In the genomic region with DNA sequence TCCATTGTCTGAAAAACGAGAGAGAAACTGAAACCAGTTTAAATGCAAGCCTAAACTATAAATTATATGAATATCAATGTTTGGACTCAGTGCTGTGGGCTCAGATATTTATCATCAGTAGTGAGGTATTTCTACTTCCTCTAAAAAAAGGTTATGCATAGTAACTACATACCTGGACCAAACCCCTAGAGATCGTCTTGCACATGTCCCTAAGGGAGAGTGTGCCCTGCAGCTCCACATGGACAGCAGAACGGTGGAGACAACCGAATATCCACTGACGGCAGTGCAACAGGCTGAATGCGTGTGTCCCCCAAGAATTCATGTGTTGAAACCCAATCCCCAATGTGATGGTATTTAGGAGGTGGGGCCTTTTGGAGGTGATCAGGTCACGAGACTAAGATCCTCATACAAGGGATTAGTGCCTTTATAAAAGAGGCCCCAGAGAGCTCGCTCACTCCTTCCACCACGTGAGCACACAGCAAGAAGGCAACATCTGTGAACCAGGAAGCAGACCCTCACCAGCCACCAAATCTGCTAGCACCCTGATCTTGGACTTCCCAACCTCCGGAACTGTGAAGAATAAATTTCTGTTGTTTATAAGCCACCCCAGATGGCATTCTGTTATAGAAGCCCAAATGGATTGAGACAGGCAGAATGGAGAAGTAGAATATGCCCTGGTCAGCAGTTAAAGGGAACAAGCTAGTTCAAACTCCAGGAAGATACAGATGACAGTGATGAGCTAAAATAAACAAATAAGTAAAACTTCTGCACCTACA, we compare ENCODE assay signal across 17 cellular contexts.
DNase-seq lines count a peak whose midpoint lies in the region; ATAC-seq and TF ChIP-seq lines count a peak whose summit lies in the region.
"Had no signal": no experiment of that assay in that cellular context is flagged by ENCODE, and none has a peak within 500 bp of the region (broad histone marks: within the 10 kb centered on the region; RNA-seq: fewer than 3 reads in every experiment).

No MANE protein-coding gene starts in this region.

- peaks cover 74% of the 10 kb centered on the region for H3K4me1 ChIP-seq in DOHH2 (ENCODE audit: control insufficient read depth, low read length)
- H3K4me1 ChIP-seq in naive thymus-derived CD4-positive, alpha-beta T cell (ENCODE audit: control insufficient read depth in 2 of 2, insufficient read depth in 2 of 2, low read length in 2 of 2) = no peaks in the 10 kb centered on the region

- H3K4me1 Mint-ChIP-seq in naive thymus-derived CD4-positive, alpha-beta T cell = peaks cover 0 to 13% (median 0%) of the 10 kb centered on the region in 7 donors

- no peak for DNase-seq in naive thymus-derived CD4-positive, alpha-beta T cell
- DNase-seq in activated T-cell treated with anti-CD3 and anti-CD28 coated beads, Interleukin-2, amount 50 U/mL, for 1 hour = no peak
- DNase-seq: activated gamma-delta T cell, aorta, Karpas-422, left cardiac atrium, NCI-H187, NCI-H526 treated with DMSO at 0.1 percent for 48 hours, posterior cingulate gyrus, thyroid gland had no signal

- CTCF ChIA-PET in naive thymus-derived CD4-positive, alpha-beta T cell (lab: Charles Lee) = no interaction called here

- TF ChIP-seq CTCF in DOHH2 (IDR thresholded peaks at IDR 0.05; ENCODE audit: low read depth, low read length, poor library complexity, severe bottlenecking) (no peak), SU-DHL-6 (IDR thresholded peaks at IDR 0.05; ENCODE audit: insufficient read depth, low read length, poor library complexity, severe bottlenecking) (no peak)

- H3K27ac ChIP-seq in DOHH2 (ENCODE audit: low read depth, low read length) = peak overlapping the region; percentile 35
- H3K27ac ChIP-seq in KOPT-K1 (ENCODE audit: low read depth, low read length, poor library complexity, severe bottlenecking) = peak overlapping the region; percentile 65
- no peak overlapping the region for H3K27ac ChIP-seq in SU-DHL-6 (ENCODE audit: low read depth, low read length)
- no peak overlapping the region for H3K27ac ChIP-seq in naive thymus-derived CD4-positive, alpha-beta T cell (ENCODE audit: low read depth, low read length)
- H3K27ac ChIP-seq: C4-2B had no signal

- H3K9me2 ChIP-seq in DOHH2 (replicated peaks; ENCODE audit: control insufficient read depth, low read length) (no peaks in the 10 kb centered on the region), SU-DHL-6 (replicated peaks; ENCODE audit: insufficient read depth, low read length) (no peaks in the 10 kb centered on the region)

- H3K27me3 ChIP-seq in DOHH2 (ENCODE audit: control insufficient read depth, low read length) (no peaks in the 10 kb centered on the region), SU-DHL-6 (ENCODE audit: low read length) (no peaks in the 10 kb centered on the region)
- no peaks in the 10 kb centered on the region for H3K27me3 ChIP-seq in naive thymus-derived CD4-positive, alpha-beta T cell (ENCODE audit: control insufficient read depth in 2 of 2, insufficient read depth in 2 of 2, low read length in 2 of 2)
- H3K27me3 ChIP-seq: thyroid gland had no signal

- peak overlapping the region; percentile 32 for H2AFZ ChIP-seq in SU-DHL-6 (ENCODE audit: low read depth, low read length, severe bottlenecking)

- H3K4me2 ChIP-seq in DOHH2 (ENCODE audit: low read length) (peak overlapping the region; percentile 58), SU-DHL-6 (ENCODE audit: low read depth, low read length, poor library complexity, severe bottlenecking) (peak overlapping the region; percentile 28)
- H3K4me2 ChIP-seq: smooth muscle cell had no signal

- no peaks in the 10 kb centered on the region for H3K36me3 ChIP-seq in DOHH2 (ENCODE audit: control insufficient read depth, low read length)
- H3K36me3 ChIP-seq in KOPT-K1 (ENCODE audit: insufficient read depth, low read length) = no peaks in the 10 kb centered on the region
- no peaks in the 10 kb centered on the region for H3K36me3 ChIP-seq in SU-DHL-6 (ENCODE audit: low read length)
- no peaks in the 10 kb centered on the region for H3K36me3 ChIP-seq in naive thymus-derived CD4-positive, alpha-beta T cell (ENCODE audit: control insufficient read depth in 2 of 3, insufficient read depth in 3 of 3, low read length in 3 of 3)
- H3K36me3 ChIP-seq: thyroid gland had no signal

- H3K4me3 ChIP-seq in DOHH2 (ENCODE audit: low read length) (peak overlapping the region; percentile 43), SU-DHL-6 (ENCODE audit: insufficient read depth, low read length, poor library complexity, severe bottlenecking) (no peak overlapping the region)
- no peak overlapping the region for H3K4me3 ChIP-seq in naive thymus-derived CD4-positive, alpha-beta T cell (ENCODE audit: low read length)
- H3K4me3 ChIP-seq: smooth muscle cell, thyroid gland had no signal

- POLR2A ChIA-PET in naive thymus-derived CD4-positive, alpha-beta T cell (lab: Charles Lee) = no interaction called here

- H3K4me3 Mint-ChIP-seq in naive thymus-derived CD4-positive, alpha-beta T cell = no peak overlapping the region

- intact Hi-C loops in naive thymus-derived CD4-positive, alpha-beta T cell (cut with micrococcal nuclease) = no loop called here

- H3K36me3 Mint-ChIP-seq in naive thymus-derived CD4-positive, alpha-beta T cell = peaks cover 0 to 4% (median 0%) of the 10 kb centered on the region in 5 donors

- no peak overlapping the region for H3K27ac Mint-ChIP-seq in naive thymus-derived CD4-positive, alpha-beta T cell

- no peaks in the 10 kb centered on the region for H3K9me3 ChIP-seq in DOHH2 (ENCODE audit: control insufficient read depth, insufficient read depth, low read length)
- no peaks in the 10 kb centered on the region for H3K9me3 ChIP-seq in KOPT-K1 (ENCODE audit: insufficient read depth, low read length, poor library complexity, severe bottlenecking)
- no peaks in the 10 kb centered on the region for H3K9me3 ChIP-seq in SU-DHL-6 (ENCODE audit: insufficient read depth, low read length)
- no peaks in the 10 kb centered on the region for H3K9me3 ChIP-seq in naive thymus-derived CD4-positive, alpha-beta T cell (ENCODE audit: control insufficient read depth in 2 of 3, low read length in 3 of 3)
- H3K9me3 ChIP-seq: thyroid gland had no signal

- H3K79me2 ChIP-seq in DOHH2 (ENCODE audit: control insufficient read depth, low read length) (no peaks in the 10 kb centered on the region), SU-DHL-6 (ENCODE audit: insufficient read depth, low read length) (no peaks in the 10 kb centered on the region)

- H4K20me1 ChIP-seq in DOHH2 (ENCODE audit: control insufficient read depth, insufficient read depth, low read depth, low read length) (no peaks in the 10 kb centered on the region), SU-DHL-6 (ENCODE audit: low read depth, low read length) (no peaks in the 10 kb centered on the region)

- H3K9me3 Mint-ChIP-seq in naive thymus-derived CD4-positive, alpha-beta T cell = peaks cover 0 to 2% (median 0%) of the 10 kb centered on the region in 11 donors

- H3K27me3 Mint-ChIP-seq in naive thymus-derived CD4-positive, alpha-beta T cell = peaks cover 0 to 25% (median 0%) of the 10 kb centered on the region in 5 donors

- peak; percentile 47 for ATAC-seq in naive thymus-derived CD4-positive, alpha-beta T cell
- ATAC-seq in GM18519 (IDR thresholded peaks at IDR 0.05; ENCODE audit: low FRiP score, unreplicated experiment) (no peak), HG03039 (IDR thresholded peaks at IDR 0.05; ENCODE audit: unreplicated experiment) (no peak)

- H3K9ac ChIP-seq in SU-DHL-6 (ENCODE audit: low read length) = no peak overlapping the region

- peaks cover 13% of the 10 kb centered on the region; the same call in 1 of the 2 replicates for H3F3A ChIP-seq in DOHH2 (ENCODE audit: control insufficient read depth, insufficient read depth)
- H3F3A ChIP-seq in SU-DHL-6 (ENCODE audit: insufficient read depth) = peaks cover 4% of the 10 kb centered on the region

Comparison
In these comparisons a context has a peak if more than half of its experiments do, and no peak if none do; other contexts are left out.
1. H3K27ac ChIP-seq: peak in DOHH2 (single experiment) and KOPT-K1 (single experiment); none in SU-DHL-6 (single experiment) and naive thymus-derived CD4-positive, alpha-beta T cell (single experiment).